8 cellular contexts compared by ENCODE assay signal in genomic region chr1:167936930-167937708, GRCh38. TPM values are rescaled to one million over a fixed set of nuclear protein-coding genes. Genes with fewer than 3 reads are reported as not detected.
A peak's percentile ranks its signal among the peaks of the same experiment; 100 is the strongest.
DNase-seq lines count a peak whose midpoint lies in the region; ATAC-seq and TF ChIP-seq lines count a peak whose summit lies in the region.

Gene MPC2 (minus strand): TSS chr1:167937072. CDS start chr1:167935841, 1,231 bp downstream.

- DNase-seq in NCI-H2081 (lab: John Stamatoyannopoulos, UW) (peak; percentile 45 to 70), NCI-H2081 treated with DMSO at 0.1 percent for 48 hours (lab: John Stamatoyannopoulos, UW) (no peak), NCI-H446 treated with DMSO at 0.1 percent for 48 hours (lab: John Stamatoyannopoulos, UW) (peak; percentile 35), coronary artery (ENCODE audit: low spot score) (peak; percentile 75), left lobe of liver (ENCODE audit: low spot score) (peak; percentile 86)
- peak; percentile 37 to 48 for DNase-seq in activated CD4-positive, alpha-beta T cell treated with anti-CD3 and anti-CD28 coated beads for 24 hours (ENCODE audit: low read depth in 2 of 2)
- DNase-seq in stimulated activated CD4-positive, alpha-beta T cell treated with anti-CD3 and anti-CD28 coated beads, Interleukin-2, amount 100 ng/mL, for 24 hours: peak; percentile 67 to 71

- peak within 1 kb of the TSS; percentile 94 to 98 for H3K27ac ChIP-seq in coronary artery

- ATAC-seq in HG03095 (IDR thresholded peaks at IDR 0.05; ENCODE audit: unreplicated experiment): peak; percentile 7
- peak; percentile 50 for ATAC-seq in left lobe of liver

- TF ChIP-seq CTCF in coronary artery (IDR thresholded peaks at IDR 0.05): no peak

- H3K4me3 ChIP-seq in coronary artery: peak within 1 kb of the TSS; percentile 92

RNA-seq across cellular contexts. Expression of gene MPC2, which starts in this region (rescaled TPM):
- total RNA-seq in left lobe of liver: 158 TPM
